ENCODE assay signal across 8 cellular contexts in the genomic region with DNA sequence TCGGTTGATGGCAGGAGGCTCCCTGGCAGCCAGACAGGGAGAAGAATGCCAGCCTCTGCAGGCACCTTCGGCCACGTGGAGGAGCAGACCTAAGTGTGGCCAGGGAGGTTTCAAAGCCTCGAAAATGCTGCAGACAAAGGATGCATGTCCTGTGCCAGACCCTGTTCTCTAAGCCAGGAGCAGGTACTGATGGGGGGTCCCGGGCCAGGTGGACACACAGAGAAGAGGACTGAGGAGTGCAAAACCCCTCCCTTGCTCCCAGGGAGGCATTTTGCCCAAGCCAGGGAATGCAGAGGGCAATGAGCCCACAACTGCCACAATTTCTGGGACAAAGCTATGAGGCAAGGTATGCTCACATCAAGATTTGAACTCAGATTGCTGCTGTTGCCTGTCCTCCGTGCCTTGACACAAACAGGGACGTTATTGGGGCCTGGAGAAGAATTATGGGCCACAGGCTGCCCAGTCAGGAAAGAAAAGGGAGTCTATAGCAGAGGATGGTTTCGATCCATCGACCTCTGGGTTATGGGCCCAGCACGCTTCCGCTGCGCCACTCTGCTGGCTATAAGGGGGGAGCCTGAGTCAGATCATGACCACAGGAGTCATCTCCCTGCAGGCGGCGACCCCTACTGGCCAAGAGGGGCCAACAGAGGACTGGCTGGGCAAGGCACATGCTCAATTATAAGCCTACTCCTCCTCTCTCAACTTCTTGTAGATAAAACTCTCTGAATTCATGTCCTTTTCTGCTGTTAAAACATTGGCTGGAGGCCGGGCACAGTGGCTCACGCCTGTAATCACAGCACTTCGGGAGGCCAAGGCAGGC. TPM values are rescaled to one million over a fixed set of nuclear protein-coding genes. Genes with fewer than 3 reads are reported as not detected.
DNase-seq lines count a peak whose midpoint lies in the region; ATAC-seq and TF ChIP-seq lines count a peak whose summit lies in the region.

No MANE protein-coding gene starts in this region.

- peaks cover 12% of the 10 kb centered on the region for H3K27me3 Mint-ChIP-seq in neural crest cell (ENCODE audit: low read depth)

- H3K4me3 ChIP-seq in fibroblast of villous mesenchyme (ENCODE audit: low read depth, low read length) (peak overlapping the region; percentile 41), stomach (no peak overlapping the region)

- no peak for TF ChIP-seq POLR2A in stomach (IDR thresholded peaks at IDR 0.05)

- peak; percentile 44 for ATAC-seq in GM21786 (IDR thresholded peaks at IDR 0.05; ENCODE audit: unreplicated experiment)

- DNase-seq in DMS 273 treated with DMSO at 0.1 percent for 48 hours (lab: John Stamatoyannopoulos, UW) (peak; percentile 92), LoVo (ENCODE audit: low spot score) (peak; percentile 77), SHP77 treated with DMSO at 0.1 percent for 48 hours (lab: John Stamatoyannopoulos, UW) (peak; percentile 95), fibroblast of villous mesenchyme (ENCODE audit: low read depth) (peak; percentile 93), neural crest cell (ENCODE audit: low read depth, low spot score) (peak; percentile 89), stomach (peak; percentile 88)
- DNase-seq in activated effector memory CD4-positive, alpha-beta T cell treated with Interleukin-2 at 50 U/mL for 16 hours = peak; percentile 81

- WGBS in stomach, 5 donors = 3 to 11% (median 6%) methylated on average over 17 of the region's 17 CpGs

- TF ChIP-seq CTCF in fibroblast of villous mesenchyme (IDR thresholded peaks at IDR 0.05; ENCODE audit: insufficient read depth, low read depth, low read length) (peak; percentile 79), neural crest cell (conservative IDR thresholded peaks at IDR 0.05) (peak; percentile 89), stomach (IDR thresholded peaks at IDR 0.05) (peak in 6 of 7 experiments; percentile 15 to 98 (median 82))

- TF ChIP-seq EP300 in stomach (IDR thresholded peaks at IDR 0.05) = no peak

- peaks cover 0 to 2% (median 1%) of the 10 kb centered on the region in 4 donors for H3K36me3 ChIP-seq in stomach

- peaks cover 21% of the 10 kb centered on the region for H3K4me1 Mint-ChIP-seq in neural crest cell

- H3K36me3 Mint-ChIP-seq in neural crest cell (ENCODE audit: low read depth) = peaks cover 4% of the 10 kb centered on the region

- H3K4me3 Mint-ChIP-seq in neural crest cell = peak overlapping the region; percentile 93

- peak overlapping the region; percentile 42 to 91 (median 74) for H3K27ac ChIP-seq in stomach

- peaks cover 11 to 63% (median 43%) of the 10 kb centered on the region in 4 donors for H3K4me1 ChIP-seq in stomach

- peak overlapping the region; percentile 70 for H3K27ac Mint-ChIP-seq in neural crest cell (ENCODE audit: unreplicated experiment)

- H3K9me3 Mint-ChIP-seq in neural crest cell = no peaks in the 10 kb centered on the region

- no peaks in the 10 kb centered on the region for H3K27me3 ChIP-seq in stomach

- no peaks in the 10 kb centered on the region for H3K9me3 ChIP-seq in stomach

- intact Hi-C loops in stomach (cut with DNase I; ENCODE audit: low total_unique reads) = loop anchor here (10.0 kb wide), 1 partner anchor 60 kb away; no protein-coding TSS in a partner anchor

RNA-seq across cellular contexts. Expression of a gene that starts 25.1 kb away (rescaled TPM):
- total RNA-seq in fibroblast of villous mesenchyme (34.1 and 46.6 TPM in 2 replicates), neural crest cell (84.3 and 92.2 TPM in 2 replicates), stomach (10 to 100 TPM; 31.7 to 71.8 (median 36.7) TPM)
- polyA plus RNA-seq in stomach = 10 to 100 TPM; 12.8 to 15.6 (median 15.0) TPM

RNA-seq across cellular contexts. Expression of a gene that starts 35.9 kb away (rescaled TPM):
- total RNA-seq in fibroblast of villous mesenchyme (21.6 and 30.3 TPM in 2 replicates), neural crest cell (73.3 and 84.2 TPM in 2 replicates), stomach (10 to 100 TPM; 29.4 to 83.9 (median 36.2) TPM)
- polyA plus RNA-seq in stomach = 10 to 100 TPM; 71.9 to 78.2 (median 78.1) TPM

RNA-seq across cellular contexts. Expression of a gene that starts 43.9 kb away (rescaled TPM):
- total RNA-seq in fibroblast of villous mesenchyme (46.2 and 59.6 TPM in 2 replicates), neural crest cell (111 and 115 TPM in 2 replicates), stomach (100 to 1,000 TPM in 2 of 5 donors, 10 to 100 TPM in 3; 41.5 to 196 (median 53.0) TPM)
- 10 to 100 TPM; 35.9 to 43.4 (median 40.3) TPM for polyA plus RNA-seq in stomach
